Comparison of ENCODE assay signal across 38 cellular contexts in genomic region chr11:125976156-125976555, GRCh38. TPM values are rescaled to one million over a fixed set of nuclear protein-coding genes. Genes with fewer than 3 reads are reported as not detected.
"Had no signal": no experiment of that assay in that cellular context is flagged by ENCODE, and none has a peak within 500 bp of the region (broad histone marks: within the 10 kb centered on the region; RNA-seq: fewer than 3 reads in every experiment).

No MANE protein-coding gene starts in this region.

- ATAC-seq: activated CD4-positive, CD25-positive, alpha-beta regulatory T cell treated with anti-CD3 and anti-CD28 coated beads, Interleukin-2, amount 50 U/mL, for 24 hours; activated CD8-positive, alpha-beta T cell treated with anti-CD3 and anti-CD28 coated beads for 36 hours; activated naive CD8-positive, alpha-beta T cell treated with anti-CD3 and anti-CD28 coated beads, Interleukin-2, amount 50 U/mL, for 24 hours; activated T-cell treated with anti-CD3 and anti-CD28 coated beads, Interleukin-2, amount 50 U/mL, for 4 hours; activated T-helper 17 cell treated with anti-CD3 and anti-CD28 coated beads, Interleukin-2, amount 50 U/mL, for 72 hours; body of pancreas; effector memory CD8-positive, alpha-beta T cell; gastroesophageal sphincter; heart right ventricle; T-helper 17 cell had no signal

- H3K27ac ChIP-seq: adrenal gland, esophagus muscularis mucosa, gastroesophageal sphincter, heart right ventricle, hepatocyte, WERI-Rb-1 had no signal

- H3K4me3 ChIP-seq: adrenal gland, body of pancreas, esophagus muscularis mucosa, gastroesophageal sphincter, heart right ventricle, hepatocyte had no signal

- H3K27me3 ChIP-seq: adrenal gland, body of pancreas, esophagus muscularis mucosa, gastroesophageal sphincter, heart right ventricle, hepatocyte had no signal

- H3K9me3 ChIP-seq: adrenal gland, body of pancreas, esophagus muscularis mucosa, gastroesophageal sphincter, heart right ventricle had no signal

- DNase-seq: activated B cell treated with CpG ODN at 0.5 μM for 24 hours; activated CD4-positive, alpha-beta T cell treated with anti-CD3 and anti-CD28 coated beads for 48 hours; activated CD4-positive, alpha-beta T cell treated with anti-CD3 and anti-CD28 coated beads, Interleukin-2, amount 50 U/mL, for 1 hour; activated CD4-positive, alpha-beta T cell treated with anti-CD3 and anti-CD28 coated beads, Interleukin-2, amount 50 U/mL, for 48 hours; activated CD8-positive, alpha-beta memory T cell treated with anti-CD3 and anti-CD28 coated beads for 24 hours; activated CD8-positive, alpha-beta T cell treated with anti-CD3 and anti-CD28 coated beads for 36 hours; activated effector memory CD4-positive, alpha-beta T cell treated with Interleukin-2 at 50 U/mL for 16 hours; activated gamma-delta T cell treated with Interleukin-2 at 50 U/mL for 16 hours; activated naive CD4-positive, alpha-beta T cell treated with anti-CD3 and anti-CD28 coated beads, Interleukin-2, amount 50 U/mL, for 16 hours; activated naive CD4-positive, alpha-beta T cell treated with Interleukin-2 at 50 U/mL for 16 hours; activated naive CD8-positive, alpha-beta T cell treated with anti-CD3 and anti-CD28 coated beads, Interleukin-2, amount 50 U/mL, for 24 hours; activated T-cell treated with anti-CD3 and anti-CD28 coated beads, Interleukin-2, amount 50 U/mL, for 4 hours; adrenal gland; amygdala; aorta; body of pancreas; cortex of kidney; dermis blood vessel endothelial cell; effector CD4-positive, alpha-beta T cell; effector memory CD8-positive, alpha-beta T cell; foreskin melanocyte; heart right ventricle; T-helper 1 cell; T-helper 17 cell; T1000; WERI-Rb-1 had no signal

- H3K27ac Mint-ChIP-seq: activated B cell treated with CpG ODN at 0.5 μM for 24 hours; activated CD8-positive, alpha-beta T cell treated with anti-CD3 and anti-CD28 coated beads for 36 hours; activated naive CD8-positive, alpha-beta T cell; activated naive CD8-positive, alpha-beta T cell treated with anti-CD3 and anti-CD28 coated beads, Interleukin-2, amount 50 U/mL, for 24 hours; activated T-helper 17 cell treated with anti-CD3 and anti-CD28 coated beads, Interleukin-2, amount 50 U/mL, for 72 hours; effector memory CD8-positive, alpha-beta T cell; T-helper 17 cell; T-helper 2 cell treated with Interferon-gamma antibody and Interleukin-4, amounts not matched to agents 5 μg/mL and 100 μg/mL, for 36 hours had no signal

- H3K27me3 Mint-ChIP-seq: activated CD8-positive, alpha-beta T cell treated with anti-CD3 and anti-CD28 coated beads for 36 hours; activated naive CD8-positive, alpha-beta T cell; activated naive CD8-positive, alpha-beta T cell treated with anti-CD3 and anti-CD28 coated beads, Interleukin-2, amount 50 U/mL, for 24 hours; activated T-helper 17 cell treated with anti-CD3 and anti-CD28 coated beads, Interleukin-2, amount 50 U/mL, for 72 hours; T-helper 17 cell had no signal

- H3K4me1 ChIP-seq: adrenal gland, body of pancreas had no signal

- H3K4me1 Mint-ChIP-seq: activated B cell treated with CpG ODN at 0.5 μM for 24 hours; activated naive CD8-positive, alpha-beta T cell treated with anti-CD3 and anti-CD28 coated beads, Interleukin-2, amount 50 U/mL, for 24 hours; activated T-helper 17 cell treated with anti-CD3 and anti-CD28 coated beads, Interleukin-2, amount 50 U/mL, for 72 hours; T-helper 17 cell had no signal

- H3K9me3 Mint-ChIP-seq: activated B cell treated with CpG ODN at 0.5 μM for 24 hours; activated CD8-positive, alpha-beta T cell treated with anti-CD3 and anti-CD28 coated beads for 36 hours; activated naive CD8-positive, alpha-beta T cell treated with anti-CD3 and anti-CD28 coated beads, Interleukin-2, amount 50 U/mL, for 24 hours; activated T-cell treated with anti-CD3 and anti-CD28 coated beads, Interleukin-2, amount 50 U/mL, for 4 hours; activated T-helper 17 cell treated with anti-CD3 and anti-CD28 coated beads, Interleukin-2, amount 50 U/mL, for 72 hours; central memory CD8-positive, alpha-beta T cell; effector memory CD8-positive, alpha-beta T cell; T-helper 2 cell treated with Interferon-gamma antibody and Interleukin-4, amounts not matched to agents 5 μg/mL and 100 μg/mL, for 36 hours had no signal

- H3K4me3 Mint-ChIP-seq: activated B cell treated with CpG ODN at 0.5 μM for 24 hours; activated CD8-positive, alpha-beta T cell treated with anti-CD3 and anti-CD28 coated beads for 36 hours; activated naive CD8-positive, alpha-beta T cell; activated naive CD8-positive, alpha-beta T cell treated with anti-CD3 and anti-CD28 coated beads, Interleukin-2, amount 50 U/mL, for 24 hours; activated T-cell treated with anti-CD3 and anti-CD28 coated beads, Interleukin-2, amount 50 U/mL, for 4 hours; activated T-helper 17 cell treated with anti-CD3 and anti-CD28 coated beads, Interleukin-2, amount 50 U/mL, for 72 hours; central memory CD8-positive, alpha-beta T cell; effector memory CD8-positive, alpha-beta T cell; T-helper 17 cell; T-helper 2 cell treated with Interferon-gamma antibody and Interleukin-4, amounts not matched to agents 5 μg/mL and 100 μg/mL, for 36 hours had no signal

- H3K36me3 ChIP-seq: adrenal gland had no signal

RNA-seq across cellular contexts. Expression of gene VSIG10L2, which starts 30.3 kb away (rescaled TPM):
- total RNA-seq: activated B cell treated with CpG ODN at 0.5 μM for 24 hours; activated CD8-positive, alpha-beta T cell treated with anti-CD3 and anti-CD28 coated beads for 36 hours; activated T-cell treated with anti-CD3 and anti-CD28 coated beads, Interleukin-2, amount 50 U/mL, for 4 hours; activated T-helper 17 cell treated with anti-CD3 and anti-CD28 coated beads, Interleukin-2, amount 50 U/mL, for 72 hours; adrenal gland; body of pancreas; cardiac septum; cerebellum; dermis blood vessel endothelial cell; epithelial cell of proximal tubule; gastroesophageal sphincter; glomerular endothelial cell; hepatocyte; T-helper 17 cell had no signal
- polyA plus RNA-seq: aorta, hepatocyte had no signal
